Comparison of ENCODE assay signal across 11 cellular contexts in genomic region chr4:52172166-52172565, GRCh38.
DNase-seq lines count a peak whose midpoint lies in the region; ATAC-seq and TF ChIP-seq lines count a peak whose summit lies in the region.
"Had no signal": no experiment of that assay in that cellular context is flagged by ENCODE, and none has a peak within 500 bp of the region (broad histone marks: within the 10 kb centered on the region; RNA-seq: fewer than 3 reads in every experiment).

No MANE protein-coding gene starts in this region.

- H3K27ac Mint-ChIP-seq in CD8-positive, alpha-beta T cell = no peak overlapping the region

- no peaks in the 10 kb centered on the region for H3K27me3 Mint-ChIP-seq in CD8-positive, alpha-beta T cell (ENCODE audit: low read depth)

- H2AFZ ChIP-seq in osteoblast (ENCODE audit: low read length) = no peak overlapping the region

- no peaks in the 10 kb centered on the region for H3K79me2 ChIP-seq in osteoblast (ENCODE audit: insufficient read depth, low read length)

- H4K20me1 ChIP-seq in osteoblast (ENCODE audit: insufficient read depth, low read length) = no peaks in the 10 kb centered on the region

- DNase-seq in DMS 273 (lab: John Stamatoyannopoulos, UW; ENCODE audit: unreplicated experiment) = peak; percentile 3
- no peak for DNase-seq in DMS 273 treated with DMSO at 0.1 percent for 48 hours (lab: John Stamatoyannopoulos, UW)
- peak; percentile 44 for DNase-seq in choroid plexus epithelial cell (ENCODE audit: low read depth)
- DNase-seq in osteoblast (ENCODE audit: insufficient read length, low spot score, missing footprints) = no peak
- DNase-seq in CD8-positive, alpha-beta T cell = no peak
- DNase-seq: amygdala, NCI-H1694 treated with DMSO at 0.1 percent for 48 hours, Peyer's patch had no signal

- TF ChIP-seq CTCF in LNCAP (IDR thresholded peaks at IDR 0.05) = peak; percentile 54; the same call in 1 of the 2 replicates
- TF ChIP-seq CTCF in choroid plexus epithelial cell (conservative IDR thresholded peaks at IDR 0.05; ENCODE audit: low read depth, low read length) = peak; percentile 58
- peak; percentile 33 for TF ChIP-seq CTCF in osteoblast (IDR thresholded peaks at IDR 0.05; ENCODE audit: extremely low read depth, low read depth, low read length)
- no peak for TF ChIP-seq CTCF in CD8-positive, alpha-beta T cell (IDR thresholded peaks at IDR 0.05)

- intact Hi-C loops in CD8-positive, alpha-beta T cell (cut with DNase I, micrococcal nuclease) = no loop called here

- H3K9me3 Mint-ChIP-seq in CD8-positive, alpha-beta T cell = peaks cover 5% of the 10 kb centered on the region

- H3K36me3 Mint-ChIP-seq in CD8-positive, alpha-beta T cell = no peaks in the 10 kb centered on the region

- ATAC-seq in GM21381 (IDR thresholded peaks at IDR 0.05; ENCODE audit: unreplicated experiment) = no peak
- no peak for ATAC-seq in HG03378 (IDR thresholded peaks at IDR 0.05; ENCODE audit: unreplicated experiment)
- no peak for ATAC-seq in CD8-positive, alpha-beta T cell

- CTCF ChIA-PET in CD8-positive, alpha-beta T cell (lab: Charles Lee) = interaction anchor here (0.9 kb wide), 1 partner anchor 339 kb away, joined by 3 read pairs; no protein-coding TSS in a partner anchor

- no peaks in the 10 kb centered on the region for H3K9me3 ChIP-seq in osteoblast (ENCODE audit: low read depth, low read length)
- no peaks in the 10 kb centered on the region for H3K9me3 ChIP-seq in CD8-positive, alpha-beta T cell (ENCODE audit: low read length)
- H3K9me3 ChIP-seq: Peyer's patch had no signal

- H3K4me3 ChIP-seq in choroid plexus epithelial cell (ENCODE audit: low read depth, low read length) (no peak overlapping the region), osteoblast (ENCODE audit: insufficient read depth, low read length) (no peak overlapping the region)
- H3K4me3 ChIP-seq in CD8-positive, alpha-beta T cell (ENCODE audit: low read depth, low read length) = no peak overlapping the region
- H3K4me3 ChIP-seq: Peyer's patch had no signal

- no peaks in the 10 kb centered on the region for H3K4me1 Mint-ChIP-seq in CD8-positive, alpha-beta T cell (ENCODE audit: low read depth)

- no peak overlapping the region for H3K27ac ChIP-seq in osteoblast (ENCODE audit: low read depth, low read length)
- H3K27ac ChIP-seq in CD8-positive, alpha-beta T cell (ENCODE audit: low read depth, low read length) = no peak overlapping the region
- H3K27ac ChIP-seq: Peyer's patch had no signal

- no peak overlapping the region for H3K4me2 ChIP-seq in osteoblast (ENCODE audit: insufficient read depth, low read length)

- H3K4me3 Mint-ChIP-seq in CD8-positive, alpha-beta T cell = no peak overlapping the region

- no peaks in the 10 kb centered on the region for H3K27me3 ChIP-seq in osteoblast (ENCODE audit: insufficient read depth, low read length)
- H3K27me3 ChIP-seq in CD8-positive, alpha-beta T cell (ENCODE audit: insufficient read depth, low read length) = no peaks in the 10 kb centered on the region
- H3K27me3 ChIP-seq: Peyer's patch had no signal

- H3K4me1 ChIP-seq in osteoblast (ENCODE audit: insufficient read depth, low read length) = peaks cover 5% of the 10 kb centered on the region
- H3K4me1 ChIP-seq in CD8-positive, alpha-beta T cell (ENCODE audit: insufficient read depth, low read length) = no peaks in the 10 kb centered on the region
- H3K4me1 ChIP-seq: Peyer's patch had no signal

- H3K36me3 ChIP-seq in osteoblast (ENCODE audit: insufficient read depth, low read length) = no peaks in the 10 kb centered on the region
- H3K36me3 ChIP-seq in CD8-positive, alpha-beta T cell (ENCODE audit: insufficient read depth, low read length) = no peaks in the 10 kb centered on the region
- H3K36me3 ChIP-seq: Peyer's patch had no signal

- POLR2A ChIA-PET in CD8-positive, alpha-beta T cell (lab: Charles Lee) = no interaction called here

Comparison
In these comparisons a context has a peak if more than half of its experiments do, and no peak if none do; other contexts are left out.
1. DNase-seq: peak in DMS 273 (single experiment) and choroid plexus epithelial cell (single experiment); none in DMS 273 treated with DMSO at 0.1 percent for 48 hours (single experiment), osteoblast (single experiment) and CD8-positive, alpha-beta T cell (0 of 7).